Comparison of ENCODE assay signal across 8 cellular contexts in the genomic region with DNA sequence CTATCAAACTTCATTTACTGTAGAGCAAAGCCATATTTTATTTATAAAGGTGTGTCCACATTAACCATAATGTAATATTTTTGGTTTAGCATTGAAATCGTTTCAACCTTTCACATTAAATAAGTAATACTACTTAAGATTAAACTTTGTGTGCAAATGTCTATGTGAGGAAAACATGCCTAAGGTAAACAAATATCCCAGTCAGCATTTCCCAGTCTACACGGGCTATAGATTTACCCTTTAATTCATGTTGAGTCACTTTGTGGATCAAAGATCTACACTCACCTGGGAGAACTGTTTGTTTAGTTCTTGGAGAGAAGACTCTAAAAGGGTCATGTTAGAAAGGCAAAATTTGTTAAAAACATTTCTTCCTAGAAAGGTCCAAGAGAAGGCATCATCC.
"Had no signal": no experiment of that assay in that cellular context is flagged by ENCODE, and none has a peak within 500 bp of the region (broad histone marks: within the 10 kb centered on the region; RNA-seq: fewer than 3 reads in every experiment).

No MANE protein-coding gene starts in this region.

- H3K4me3 ChIP-seq: GM23248, HAP-1 had no signal

- DNase-seq: GM23248, GOT3, H7, HFFc6, KG1 had no signal

- H3K27ac ChIP-seq: GM23248, HL-60 had no signal

- H3K9ac ChIP-seq: GM23248 had no signal

- H3K36me3 ChIP-seq: HAP-1 had no signal

- H3K9me3 ChIP-seq: HAP-1 had no signal

- H2AFZ ChIP-seq: GM23248 had no signal

- ATAC-seq: HCT116 had no signal
